Comparison of ENCODE assay signal across 24 cellular contexts in the genomic region with DNA sequence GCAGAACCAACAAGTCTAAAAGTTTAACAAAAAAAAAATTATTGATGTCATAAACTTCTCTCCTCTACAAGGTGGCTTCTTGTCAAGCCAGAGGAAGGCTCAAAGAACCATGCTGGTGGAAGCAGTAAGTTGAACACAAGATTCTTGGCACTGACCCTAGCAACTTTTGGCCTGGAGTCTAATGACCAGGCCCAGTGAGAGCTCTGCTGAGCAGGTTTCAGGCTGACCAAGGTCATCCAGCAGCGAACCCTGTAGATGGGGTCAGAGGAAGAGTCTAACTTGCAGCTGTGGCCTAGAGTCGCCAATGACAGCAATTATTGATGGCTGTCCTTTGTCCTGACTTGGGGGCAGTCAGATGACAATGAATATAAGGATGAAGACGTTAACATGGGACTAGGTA. TPM values are rescaled to one million over a fixed set of nuclear protein-coding genes. Genes with fewer than 3 reads are reported as not detected.
"Had no signal": no experiment of that assay in that cellular context is flagged by ENCODE, and none has a peak within 500 bp of the region (broad histone marks: within the 10 kb centered on the region; RNA-seq: fewer than 3 reads in every experiment).

No MANE protein-coding gene starts in this region.

- H3K27ac ChIP-seq: breast epithelium, KMS-11 had no signal

- ATAC-seq: T-helper 17 cell had no signal

- H3K4me1 ChIP-seq: breast epithelium had no signal

- H3K27me3 ChIP-seq: breast epithelium, MG63 had no signal

- H3K9me3 ChIP-seq: breast epithelium, MG63 had no signal

- H3K4me3 ChIP-seq: breast epithelium, MG63 had no signal

- H3K36me3 ChIP-seq: breast epithelium, MG63 had no signal

- DNase-seq: activated B cell treated with CpG ODN at 0.5 μM for 24 hours; activated CD4-positive, alpha-beta memory T cell treated with anti-CD3 and anti-CD28 coated beads, Interleukin-2, amount 10 ng/mL, durations not matched to agents 7 days and 5 days; activated CD4-positive, alpha-beta T cell treated with anti-CD3 and anti-CD28 coated beads for 1 hour; activated CD4-positive, alpha-beta T cell treated with anti-CD3 and anti-CD28 coated beads, Interleukin-2, amount 10 ng/mL, durations not matched to agents 24 days and 14 days; activated naive CD4-positive, alpha-beta T cell treated with anti-CD3 and anti-CD28 coated beads, Interleukin-2, amount 50 U/mL, for 16 hours; activated naive CD8-positive, alpha-beta T cell treated with anti-CD3 and anti-CD28 coated beads, Interleukin-2, amount 10 ng/mL, durations not matched to agents 7 days and 5 days; aorta; central memory CD4-positive, alpha-beta T cell; MG63; MV-4-11; NCI-H1092 treated with DMSO at 0.1 percent for 48 hours; NCI-H1417 treated with DMSO at 0.1 percent for 48 hours; NCI-H1694 treated with DMSO at 0.1 percent for 48 hours; NCI-H2029 treated with DMSO at 0.1 percent for 48 hours; NCI-H345; NCI-H510A; NCI-H526 treated with DMSO at 0.1 percent for 48 hours; NCI-H82; SIG-M5; T-helper 17 cell; T-helper 9 cell had no signal

RNA-seq across cellular contexts. Expression of a gene that starts 43.1 kb away (rescaled TPM):
- total RNA-seq: activated B cell treated with CpG ODN at 0.5 μM for 24 hours; activated CD4-positive, alpha-beta memory T cell treated with anti-CD3 and anti-CD28 coated beads, Interleukin-2, amount 10 ng/mL, durations not matched to agents 7 days and 5 days; activated CD4-positive, alpha-beta T cell treated with anti-CD3 and anti-CD28 coated beads, Interleukin-2, amount 10 ng/mL, durations not matched to agents 24 days and 14 days; activated CD8-positive, alpha-beta memory T cell treated with anti-CD3 and anti-CD28 coated beads for 36 hours; activated naive CD8-positive, alpha-beta T cell treated with anti-CD3 and anti-CD28 coated beads, Interleukin-2, amount 10 ng/mL, durations not matched to agents 7 days and 5 days; T-helper 17 cell had no signal
